Comparison of ENCODE assay signal across 27 cellular contexts in genomic region chr1:68216088-68216487, GRCh38. TPM values are rescaled to one million over a fixed set of nuclear protein-coding genes. Genes with fewer than 3 reads are reported as not detected.
"Had no signal": no experiment of that assay in that cellular context is flagged by ENCODE, and none has a peak within 500 bp of the region (broad histone marks: within the 10 kb centered on the region; RNA-seq: fewer than 3 reads in every experiment).

No MANE protein-coding gene starts in this region.

- H3K36me3 Mint-ChIP-seq: activated naive CD8-positive, alpha-beta T cell treated with anti-CD3 and anti-CD28 coated beads for 36 hours; immature natural killer cell; mesothelial cell of epicardium; naive thymus-derived CD8-positive, alpha-beta T cell; stimulated activated effector memory CD8-positive, alpha-beta T cell treated with anti-CD3 and anti-CD28 coated beads, Interleukin-12 subunit alpha, Interleukin-12 subunit beta, amount 100 ng/mL, for 72 hours had no signal

- DNase-seq: activated CD4-positive, alpha-beta T cell treated with anti-CD3 and anti-CD28 coated beads for 4 hours; activated CD4-positive, alpha-beta T cell treated with anti-CD3 and anti-CD28 coated beads, Interleukin-2, amount 50 U/mL, for 48 hours; activated CD4-positive, CD25-positive, alpha-beta regulatory T cell; activated naive CD4-positive, alpha-beta T cell treated with Interleukin-2 at 50 U/mL for 16 hours; activated naive CD8-positive, alpha-beta T cell treated with anti-CD3 and anti-CD28 coated beads for 36 hours; activated T-cell treated with anti-CD3 and anti-CD28 coated beads, Interleukin-2, amount 50 U/mL, for 48 hours; colonic mucosa; foreskin fibroblast; immature natural killer cell; kidney glomerular epithelial cell; left lung; naive thymus-derived CD8-positive, alpha-beta T cell; right lobe of liver; small intestine; stimulated activated CD4-positive, alpha-beta T cell treated with anti-CD3 and anti-CD28 coated beads, Interleukin-2, amount 100 ng/mL, for 24 hours; stimulated activated naive CD8-positive, alpha-beta T cell treated with anti-CD3 and anti-CD28 coated beads, Interleukin-15, amount 100 ng/mL, for 72 hours; T-helper 17 cell; upper lobe of right lung had no signal

- H3K27me3 Mint-ChIP-seq: activated naive CD8-positive, alpha-beta T cell treated with anti-CD3 and anti-CD28 coated beads for 36 hours; central memory CD8-positive, alpha-beta T cell; stimulated activated naive CD8-positive, alpha-beta T cell treated with anti-CD3 and anti-CD28 coated beads, Interleukin-15, amount 100 ng/mL, for 72 hours had no signal

- FAIRE-seq: astrocyte, small intestine had no signal

- ATAC-seq: left lung; naive thymus-derived CD8-positive, alpha-beta T cell; right lobe of liver; stimulated activated effector memory CD8-positive, alpha-beta T cell treated with anti-CD3 and anti-CD28 coated beads, Interleukin-12 subunit alpha, Interleukin-12 subunit beta, amount 100 ng/mL, for 72 hours; stimulated activated naive CD8-positive, alpha-beta T cell treated with anti-CD3 and anti-CD28 coated beads, Interleukin-15, amount 100 ng/mL, for 72 hours; T-helper 17 cell; upper lobe of right lung had no signal

- H3K27ac Mint-ChIP-seq: activated naive CD8-positive, alpha-beta T cell treated with anti-CD3 and anti-CD28 coated beads for 36 hours; immature natural killer cell; mesothelial cell of epicardium; naive thymus-derived CD8-positive, alpha-beta T cell; stimulated activated effector memory CD8-positive, alpha-beta T cell treated with anti-CD3 and anti-CD28 coated beads, Interleukin-12 subunit alpha, Interleukin-12 subunit beta, amount 100 ng/mL, for 72 hours; T-helper 17 cell had no signal

- H3K9me3 Mint-ChIP-seq: activated naive CD8-positive, alpha-beta T cell treated with anti-CD3 and anti-CD28 coated beads for 36 hours; mesothelial cell of epicardium; naive thymus-derived CD8-positive, alpha-beta T cell; stimulated activated effector memory CD8-positive, alpha-beta T cell treated with anti-CD3 and anti-CD28 coated beads, Interleukin-12 subunit alpha, Interleukin-12 subunit beta, amount 100 ng/mL, for 72 hours; stimulated activated naive CD8-positive, alpha-beta T cell treated with anti-CD3 and anti-CD28 coated beads, Interleukin-15, amount 100 ng/mL, for 72 hours had no signal

- H3K36me3 ChIP-seq: breast epithelium, colonic mucosa, left lung, neutrophil, right lobe of liver, suprapubic skin, upper lobe of right lung had no signal

- H3K9me3 ChIP-seq: breast epithelium, colonic mucosa, left lung, neutrophil, right lobe of liver, suprapubic skin, upper lobe of right lung had no signal

- H3K27ac ChIP-seq: epithelial cell of prostate, left lung, neutrophil, right lobe of liver, suprapubic skin, upper lobe of right lung had no signal

- H3K4me1 Mint-ChIP-seq: activated naive CD8-positive, alpha-beta T cell treated with anti-CD3 and anti-CD28 coated beads for 36 hours; central memory CD8-positive, alpha-beta T cell; immature natural killer cell; naive thymus-derived CD8-positive, alpha-beta T cell; stimulated activated effector memory CD8-positive, alpha-beta T cell treated with anti-CD3 and anti-CD28 coated beads, Interleukin-12 subunit alpha, Interleukin-12 subunit beta, amount 100 ng/mL, for 72 hours; stimulated activated naive CD8-positive, alpha-beta T cell treated with anti-CD3 and anti-CD28 coated beads, Interleukin-15, amount 100 ng/mL, for 72 hours; T-helper 17 cell had no signal

- H3K4me3 ChIP-seq: breast epithelium, colonic mucosa, left lung, right lobe of liver, suprapubic skin, upper lobe of right lung had no signal

- H3K4me3 Mint-ChIP-seq: activated naive CD8-positive, alpha-beta T cell treated with anti-CD3 and anti-CD28 coated beads for 36 hours; central memory CD8-positive, alpha-beta T cell; immature natural killer cell; mesothelial cell of epicardium; naive thymus-derived CD8-positive, alpha-beta T cell; stimulated activated effector memory CD8-positive, alpha-beta T cell treated with anti-CD3 and anti-CD28 coated beads, Interleukin-12 subunit alpha, Interleukin-12 subunit beta, amount 100 ng/mL, for 72 hours; stimulated activated naive CD8-positive, alpha-beta T cell treated with anti-CD3 and anti-CD28 coated beads, Interleukin-15, amount 100 ng/mL, for 72 hours; T-helper 17 cell had no signal

- H3K27me3 ChIP-seq: breast epithelium, colonic mucosa, left lung, neutrophil, right lobe of liver, suprapubic skin, upper lobe of right lung had no signal

- H3K4me1 ChIP-seq: colonic mucosa had no signal

RNA-seq across cellular contexts. Expression of gene WLS, which starts 16.2 kb away (rescaled TPM):
- total RNA-seq: activated CD8-positive, alpha-beta memory T cell treated with anti-CD3 and anti-CD28 coated beads for 36 hours; activated naive CD8-positive, alpha-beta T cell treated with anti-CD3 and anti-CD28 coated beads for 36 hours; naive thymus-derived CD8-positive, alpha-beta T cell had no signal
- polyA plus RNA-seq: immature natural killer cell; naive thymus-derived CD8-positive, alpha-beta T cell had no signal
